ENCODE assay signal across 8 cellular contexts in genomic region chr16:2777231-2777902, GRCh38. TPM values are rescaled to one million over a fixed set of nuclear protein-coding genes. Genes with fewer than 3 reads are reported as not detected.
DNase-seq lines count a peak whose midpoint lies in the region; ATAC-seq and TF ChIP-seq lines count a peak whose summit lies in the region.

ELOB (minus strand) TSS chr16:2777280; CDS start chr16:2777239, 41 bp downstream.

- peak within 1 kb of the TSS; percentile 97 for H3K27ac Mint-ChIP-seq in activated CD8-positive, alpha-beta T cell treated with anti-CD3 and anti-CD28 coated beads, Interleukin-2, amount 10 ng/mL, durations not matched to agents 7 days and 5 days

- WGBS in ectodermal cell, 2 experiments = 0% methylated on average over 70 of the region's 70 CpGs
- WGBS in lung, 2 donors = 0% methylated on average over 61 to 70 of the region's 70 CpGs

- H3K9me3 Mint-ChIP-seq in activated CD8-positive, alpha-beta T cell treated with anti-CD3 and anti-CD28 coated beads, Interleukin-2, amount 10 ng/mL, durations not matched to agents 7 days and 5 days (ENCODE audit: insufficient read depth) = no peaks in the 10 kb centered on the region

- H3K27me3 ChIP-seq in BE2C (no peaks in the 10 kb centered on the region), ectodermal cell (ENCODE audit: control insufficient read depth, insufficient read depth, low read length, poor library complexity, severe bottlenecking) (no peaks in the 10 kb centered on the region), lung (ENCODE audit: control insufficient read depth, insufficient read depth) (no peaks in the 10 kb centered on the region)

- DNase-seq in BE2C (peak; percentile 93), NCI-H774 (lab: John Stamatoyannopoulos, UW) (peak; percentile 55), lung (ENCODE audit: low spot score) (peak; percentile 87)
- DNase-seq in activated CD8-positive, alpha-beta T cell treated with anti-CD3 and anti-CD28 coated beads, Interleukin-2, amount 10 ng/mL, durations not matched to agents 7 days and 5 days = peak; percentile 91
- peak; percentile 83 to 87 (median 83) for DNase-seq in stimulated activated CD4-positive, alpha-beta T cell treated with anti-CD3 and anti-CD28 coated beads, TNF-alpha, amount 100 ng/mL, for 24 hours (ENCODE audit: low read depth in 3 of 3)

- H3K36me3 ChIP-seq in BE2C (peaks cover 31% of the 10 kb centered on the region), ectodermal cell (ENCODE audit: control insufficient read depth, insufficient read depth, low read length) (peaks cover 8% of the 10 kb centered on the region), lung (ENCODE audit: control insufficient read depth in 2 of 2, insufficient read depth in 2 of 2, low read length in 2 of 2) (peaks cover 0 to 19% of the 10 kb centered on the region in 2 donors)

- H3K4me3 ChIP-seq in BE2C (ENCODE audit: low read depth, low read length) (peak within 1 kb of the TSS; percentile 94), ectodermal cell (ENCODE audit: insufficient read depth, low read depth, low read length) (peak within 1 kb of the TSS; percentile 59), lung (peak within 1 kb of the TSS; percentile 84)

- H3K4me3 Mint-ChIP-seq in activated CD8-positive, alpha-beta T cell treated with anti-CD3 and anti-CD28 coated beads, Interleukin-2, amount 10 ng/mL, durations not matched to agents 7 days and 5 days = peak within 1 kb of the TSS; percentile 96

- peak; percentile 87 for TF ChIP-seq POLR2A in GM19193 (IDR thresholded peaks at IDR 0.05; ENCODE audit: extremely low read depth, insufficient read depth, insufficient read length)

- H3K27me3 Mint-ChIP-seq in activated CD8-positive, alpha-beta T cell treated with anti-CD3 and anti-CD28 coated beads, Interleukin-2, amount 10 ng/mL, durations not matched to agents 7 days and 5 days (ENCODE audit: low read depth) = no peaks in the 10 kb centered on the region

- CTCF ChIA-PET in activated CD8-positive, alpha-beta T cell treated with anti-CD3 and anti-CD28 coated beads, Interleukin-2, amount 10 ng/mL, durations not matched to agents 7 days and 5 days (lab: Charles Lee) = interaction anchor here (1.0 to 1.7 kb wide), 3 partner anchors 91 to 150 kb away, joined by 3 to 4 read pairs (median 3); no protein-coding TSS in a partner anchor

- H3K9me3 ChIP-seq in BE2C (no peaks in the 10 kb centered on the region), ectodermal cell (ENCODE audit: control insufficient read depth, low read length) (no peaks in the 10 kb centered on the region), lung (ENCODE audit: control insufficient read depth in 2 of 2, insufficient read depth in 1 of 2, low read length in 1 of 2) (no peaks in the 10 kb centered on the region)

- POLR2A ChIA-PET in activated CD8-positive, alpha-beta T cell treated with anti-CD3 and anti-CD28 coated beads, Interleukin-2, amount 10 ng/mL, durations not matched to agents 7 days and 5 days (lab: Charles Lee) = interaction anchor here (0.6 to 8.4 kb wide), 12 partner anchors 10 to 523 kb away, joined by 3 to 60 read pairs (median 3); partner anchors contain the start of genes FLYWCH1, KCTD5 and SRRM2

- H3K4me1 ChIP-seq in BE2C = no peaks in the 10 kb centered on the region
- H3K4me1 ChIP-seq in ectodermal cell (ENCODE audit: control insufficient read depth, insufficient read depth, low read length) = no peaks in the 10 kb centered on the region
- peaks cover 2 to 15% of the 10 kb centered on the region in 2 donors for H3K4me1 ChIP-seq in lung (ENCODE audit: control insufficient read depth in 2 of 2, insufficient read depth in 2 of 2, low read length in 2 of 2)

- TF ChIP-seq CTCF in BE2C (IDR thresholded peaks at IDR 0.05; ENCODE audit: low read depth, low read length) = no peak
- no peak for TF ChIP-seq CTCF in lung (IDR thresholded peaks at IDR 0.05; ENCODE audit: control extremely low read depth, extremely low read depth)

- peak; percentile 72 for ATAC-seq in HG03439 (IDR thresholded peaks at IDR 0.05; ENCODE audit: unreplicated experiment)
- ATAC-seq in activated CD8-positive, alpha-beta T cell treated with anti-CD3 and anti-CD28 coated beads, Interleukin-2, amount 10 ng/mL, durations not matched to agents 7 days and 5 days = peak; percentile 92
- peak; percentile 95 for ATAC-seq in lung (ENCODE audit: insufficient read depth, low FRiP score)

- peak within 1 kb of the TSS; percentile 97 for H3K27ac ChIP-seq in ectodermal cell (ENCODE audit: insufficient read depth, low read depth, low read length, poor library complexity, severe bottlenecking)
- peak within 1 kb of the TSS; percentile 99 for H3K27ac ChIP-seq in lung (ENCODE audit: low read depth in 1 of 2, low read length in 1 of 2)

- H3K4me1 Mint-ChIP-seq in activated CD8-positive, alpha-beta T cell treated with anti-CD3 and anti-CD28 coated beads, Interleukin-2, amount 10 ng/mL, durations not matched to agents 7 days and 5 days (ENCODE audit: low read depth) = peaks cover 38% of the 10 kb centered on the region

- peaks cover 19% of the 10 kb centered on the region for H3K36me3 Mint-ChIP-seq in activated CD8-positive, alpha-beta T cell treated with anti-CD3 and anti-CD28 coated beads, Interleukin-2, amount 10 ng/mL, durations not matched to agents 7 days and 5 days (ENCODE audit: low read depth)

RNA-seq across cellular contexts. Expression of gene ELOB, which starts in this region (rescaled TPM):
- polyA plus RNA-seq in BE2C (2012; ENCODE audit: insufficient read depth, insufficient read length, low read depth) = 2,443 TPM
- 100 to 1,000 TPM; 163 to 182 TPM for total RNA-seq in activated CD8-positive, alpha-beta T cell treated with anti-CD3 and anti-CD28 coated beads, Interleukin-2, amount 10 ng/mL, durations not matched to agents 7 days and 5 days
- polyA plus RNA-seq in ectodermal cell (2013, experiment 1 of 4) = 218 TPM
- 219 TPM for polyA plus RNA-seq in ectodermal cell (2013, experiment 2 of 4)
- 229 TPM for polyA plus RNA-seq in ectodermal cell (2013, experiment 3 of 4)
- 227 TPM for polyA plus RNA-seq in ectodermal cell (2013, experiment 4 of 4)
- 100 to 1,000 TPM in 1 of 2 donors, 10 to 100 TPM in 1; 87.0 to 285 TPM for total RNA-seq in lung
- 100 to 1,000 TPM; 408 to 740 TPM for polyA plus RNA-seq in lung

Comparison
In these comparisons a context has a peak if more than half of its experiments do, and no peak if none do; other contexts are left out.
1. Peak in every context shown above with its lines: DNase-seq, ATAC-seq, H3K4me3 ChIP-seq and H3K27ac ChIP-seq.